Comparison of ENCODE assay signal across 22 cellular contexts in genomic region chr7:2937701-2938513, GRCh38.
DNase-seq lines count a peak whose midpoint lies in the region; FAIRE-seq and TF ChIP-seq lines count a peak whose summit lies in the region.
"Had no signal": no experiment of that assay in that cellular context is flagged by ENCODE, and none has a peak within 500 bp of the region (broad histone marks: within the 10 kb centered on the region; RNA-seq: fewer than 3 reads in every experiment).

No MANE protein-coding gene starts in this region.

- TF ChIP-seq POLR2A in H1 (IDR thresholded peaks at IDR 0.05; ENCODE audit: control extremely low read depth in 1 of 2, low read depth in 2 of 2, low read length in 2 of 2), result no peak

- no peak for TF ChIP-seq CTCF in H1 (IDR thresholded peaks at IDR 0.05; ENCODE audit: control extremely low read depth in 1 of 3, insufficient read depth in 1 of 3, low read depth in 1 of 3, low read length in 3 of 3)

- H2BK12ac ChIP-seq in H1 (ENCODE audit: low read depth, low read length), result no peak overlapping the region
- peak overlapping the region; percentile 28 for H2BK12ac ChIP-seq in neuronal stem cell (ENCODE audit: low read length)

- H3K36me3 Mint-ChIP-seq in activated CD4-positive, alpha-beta memory T cell treated with anti-CD3 and anti-CD28 coated beads for 36 hours, result peaks cover 46% of the 10 kb centered on the region
- H3K36me3 Mint-ChIP-seq in activated CD4-positive, alpha-beta memory T cell treated with anti-CD3 and anti-CD28 coated beads, Interleukin-2, amount 10 ng/mL, durations not matched to agents 7 days and 5 days (ENCODE audit: low read depth), result peaks cover 81% of the 10 kb centered on the region

- H2BK15ac ChIP-seq in H1 (ENCODE audit: low read length), result no peak overlapping the region
- peak overlapping the region; percentile 15 for H2BK15ac ChIP-seq in neuronal stem cell (ENCODE audit: low read length)

- no peak overlapping the region for H4K5ac ChIP-seq in H1 (ENCODE audit: insufficient read length, low read depth, low read length)

- H3K9ac ChIP-seq in H1 (replicated peaks in 1 of 4; ENCODE audit: extremely low read depth in 1 of 4, low read depth in 3 of 4, low read length in 3 of 4), result no peak overlapping the region
- H3K9ac ChIP-seq in neuronal stem cell (ENCODE audit: low read depth, low read length, poor library complexity), result no peak overlapping the region

- 91% methylated on average over 19 of the region's 19 CpGs; no CpG with 5 or more reads in 1 of the 2 experiments for WGBS in H1 (ENCODE audit: extremely low coverage in 1 of 2, insufficient coverage in 1 of 2, insufficient read length in 1 of 2, insufficient replicate concordance in 2 of 2, low coverage in 1 of 2, low lambda C conversion rate in 2 of 2, missing lambda C conversion rate in 1 of 2), 2 experiments
- WGBS in neuronal stem cell (ENCODE audit: extremely low coverage in 2 of 2, insufficient read length in 2 of 2, insufficient replicate concordance in 1 of 2), 2 donors, result no CpG with 5 or more reads among the region's 19 CpGs

- H3K27ac Mint-ChIP-seq in activated CD4-positive, alpha-beta memory T cell treated with anti-CD3 and anti-CD28 coated beads for 36 hours, result no peak overlapping the region
- H3K27ac Mint-ChIP-seq in activated CD4-positive, alpha-beta memory T cell treated with anti-CD3 and anti-CD28 coated beads, Interleukin-2, amount 10 ng/mL, durations not matched to agents 7 days and 5 days, result no peak overlapping the region
- H3K27ac Mint-ChIP-seq: type B pancreatic cell had no signal

- H2AK5ac ChIP-seq in H1 (ENCODE audit: low read depth, low read length) (no peak overlapping the region), neuronal stem cell (ENCODE audit: low read depth, low read length) (peak overlapping the region; percentile 44)

- H2AFZ ChIP-seq in H1 (ENCODE audit: low read length), result no peak overlapping the region
- H2AFZ ChIP-seq in neuronal stem cell (ENCODE audit: low read length), result no peak overlapping the region

- H3K18ac ChIP-seq in H1 (ENCODE audit: extremely low read depth, low read length) (no peak overlapping the region), neuronal stem cell (ENCODE audit: low read length) (peak overlapping the region; percentile 65)

- no peaks in the 10 kb centered on the region for H3K79me2 ChIP-seq in H1 (ENCODE audit: control insufficient read depth in 1 of 2, insufficient read depth in 2 of 2, low read length in 2 of 2)

- H4K20me1 ChIP-seq in H1 (replicated peaks in 1 of 2; ENCODE audit: control insufficient read depth in 1 of 2, insufficient read depth in 2 of 2, low read length in 2 of 2), result no peaks in the 10 kb centered on the region

- H3K79me1 ChIP-seq in H1 (ENCODE audit: low read depth, low read length) (no peaks in the 10 kb centered on the region), neuronal stem cell (ENCODE audit: low read depth, low read length) (no peaks in the 10 kb centered on the region)

- no peak overlapping the region for H3K4me2 ChIP-seq in H1 (ENCODE audit: insufficient read depth in 1 of 2, low read depth in 2 of 2, low read length in 2 of 2)
- H3K4me2 ChIP-seq in neuronal stem cell (ENCODE audit: insufficient read depth, low read length, poor library complexity, severe bottlenecking), result no peak overlapping the region

- H3K23ac ChIP-seq in H1 (ENCODE audit: insufficient read length), result no peak overlapping the region
- peak overlapping the region; percentile 86 for H3K23ac ChIP-seq in neuronal stem cell (ENCODE audit: low read depth, low read length, poor library complexity)

- H2BK5ac ChIP-seq in H1 (ENCODE audit: low read depth, low read length), result 0 out of 2 replicates have a peak overlapping the region, but pooled peaks have one; percentile 49
- H2BK5ac ChIP-seq in neuronal stem cell (ENCODE audit: low read length), result peak overlapping the region; percentile 18

- H3K14ac ChIP-seq in H1 (ENCODE audit: insufficient read length), result no peak overlapping the region
- no peak overlapping the region for H3K14ac ChIP-seq in neuronal stem cell (ENCODE audit: low read length)

- no peak overlapping the region for H2BK120ac ChIP-seq in H1 (replicated peaks; ENCODE audit: low read depth, low read length)
- H2BK120ac ChIP-seq in neuronal stem cell (ENCODE audit: low read depth, low read length), result no peak overlapping the region

- H3K4me3 ChIP-seq in H1 (ENCODE audit: extremely low read depth in 1 of 4, insufficient read depth in 2 of 4, low read depth in 3 of 4, low read length in 4 of 4) (no peak overlapping the region), neuronal stem cell (ENCODE audit: low read length in 2 of 2) (no peak overlapping the region)
- H3K4me3 ChIP-seq: esophagus squamous epithelium, gastrocnemius medialis had no signal

- H3K27me3 Mint-ChIP-seq in activated CD4-positive, alpha-beta memory T cell treated with anti-CD3 and anti-CD28 coated beads for 36 hours, result no peaks in the 10 kb centered on the region
- no peaks in the 10 kb centered on the region for H3K27me3 Mint-ChIP-seq in activated CD4-positive, alpha-beta memory T cell treated with anti-CD3 and anti-CD28 coated beads, Interleukin-2, amount 10 ng/mL, durations not matched to agents 7 days and 5 days
- H3K27me3 Mint-ChIP-seq: CD4-positive, alpha-beta memory T cell had no signal

- FAIRE-seq in HTR-8/SVneo (lab: Jason Lieb, UNC), result peak; percentile 38
- no peak for FAIRE-seq in H1 (lab: Jason Lieb, UNC)
- no peak for FAIRE-seq in RCC 7860 (lab: Jason Lieb, UNC)
- FAIRE-seq: astrocyte, islet of Langerhans, TTC549 had no signal

- H3K36me3 ChIP-seq in H1 (ENCODE audit: control insufficient read depth in 2 of 4, insufficient read depth in 4 of 4, low read length in 3 of 4), result peaks cover 0 to 2% (median 0%) of the 10 kb centered on the region in 4 experiments; a peak in 2 of 8 replicates
- no peaks in the 10 kb centered on the region for H3K36me3 ChIP-seq in neuronal stem cell (replicated peaks in 1 of 2; ENCODE audit: control insufficient read depth in 2 of 2, insufficient read depth in 2 of 2, low read length in 2 of 2)
- H3K36me3 ChIP-seq: esophagus squamous epithelium, gastrocnemius medialis had no signal

- no peak overlapping the region for H3K27ac ChIP-seq in H1 (ENCODE audit: low read depth, low read length)
- no peak overlapping the region for H3K27ac ChIP-seq in neuronal stem cell (replicated peaks; ENCODE audit: low read length)
- H3K27ac ChIP-seq: esophagus squamous epithelium, gastrocnemius medialis had no signal

- H3K4me1 ChIP-seq in H1 (replicated peaks in 1 of 4; ENCODE audit: control insufficient read depth in 3 of 4, insufficient read depth in 4 of 4, low read length in 3 of 4) (peaks cover 0 to 4% (median 0%) of the 10 kb centered on the region in 4 experiments; a peak in 3 of 7 replicates), neuronal stem cell (ENCODE audit: control insufficient read depth in 2 of 2, insufficient read depth in 1 of 2, low read depth in 1 of 2, low read length in 2 of 2) (peaks cover 0 to 2% of the 10 kb centered on the region in 2 donors)
- H3K4me1 ChIP-seq: esophagus squamous epithelium, gastrocnemius medialis had no signal

- H3K4me1 Mint-ChIP-seq in activated CD4-positive, alpha-beta memory T cell treated with anti-CD3 and anti-CD28 coated beads for 36 hours (ENCODE audit: low read depth), result peaks cover 18% of the 10 kb centered on the region
- H3K4me1 Mint-ChIP-seq in activated CD4-positive, alpha-beta memory T cell treated with anti-CD3 and anti-CD28 coated beads, Interleukin-2, amount 10 ng/mL, durations not matched to agents 7 days and 5 days, result peaks cover 7% of the 10 kb centered on the region

- intact Hi-C loops in activated CD4-positive, alpha-beta memory T cell treated with anti-CD3 and anti-CD28 coated beads for 36 hours (cut with micrococcal nuclease), result no loop called here

- no peaks in the 10 kb centered on the region for H3K9me3 Mint-ChIP-seq in activated CD4-positive, alpha-beta memory T cell treated with anti-CD3 and anti-CD28 coated beads for 36 hours
- H3K9me3 Mint-ChIP-seq in activated CD4-positive, alpha-beta memory T cell treated with anti-CD3 and anti-CD28 coated beads, Interleukin-2, amount 10 ng/mL, durations not matched to agents 7 days and 5 days, result peaks cover 3% of the 10 kb centered on the region
- H3K9me3 Mint-ChIP-seq: type B pancreatic cell had no signal

- TF ChIP-seq EP300 in H1 (IDR thresholded peaks at IDR 0.05; ENCODE audit: borderline replicate concordance in 1 of 2, low read depth in 2 of 2, low read length in 2 of 2), result no peak

- CTCF ChIA-PET in activated CD4-positive, alpha-beta memory T cell treated with anti-CD3 and anti-CD28 coated beads for 36 hours (lab: Charles Lee), result no interaction called here
- CTCF ChIA-PET in activated CD4-positive, alpha-beta memory T cell treated with anti-CD3 and anti-CD28 coated beads, Interleukin-2, amount 10 ng/mL, durations not matched to agents 7 days and 5 days (lab: Charles Lee), result interaction anchor here (0.7 kb wide), 1 partner anchor 10 kb away, joined by 3 read pairs; no protein-coding TSS in a partner anchor
- CTCF ChIA-PET in H1 (lab: Charles Lee; ENCODE audit: partially characterized antibody), result interaction anchor here (0.7 to 1.9 kb wide), 6 partner anchors 9 to 266 kb away, joined by 3 to 8 read pairs (median 4); no protein-coding TSS in a partner anchor

- H4K91ac ChIP-seq in H1 (replicated peaks; ENCODE audit: insufficient read length, low read length), result no peak overlapping the region
- no peak overlapping the region for H4K91ac ChIP-seq in neuronal stem cell (ENCODE audit: low read depth, low read length, poor library complexity)

- no peak overlapping the region for H3K56ac ChIP-seq in H1 (replicated peaks; ENCODE audit: insufficient read length, low read depth, low read length)

- DNase-seq in activated CD4-positive, alpha-beta memory T cell treated with anti-CD3 and anti-CD28 coated beads for 36 hours, result peak; percentile 5
- no peak for DNase-seq in activated CD4-positive, alpha-beta memory T cell treated with anti-CD3 and anti-CD28 coated beads, Interleukin-2, amount 10 ng/mL, durations not matched to agents 7 days and 5 days
- no peak for DNase-seq in HTR-8/SVneo (ENCODE audit: insufficient read length, low spot score)
- DNase-seq in H1 (ENCODE audit: low read depth in 1 of 2, low spot score in 2 of 2), result no peak
- DNase-seq in neuronal stem cell (ENCODE audit: low spot score), result no peak
- DNase-seq in NCI-H2196 treated with DMSO at 0.1 percent for 48 hours (lab: John Stamatoyannopoulos, UW; ENCODE audit: unreplicated experiment), result no peak
- DNase-seq in RCC 7860 (ENCODE audit: low spot score), result no peak
- DNase-seq in NCI-H2029 treated with DMSO at 0.1 percent for 48 hours (lab: John Stamatoyannopoulos, UW), result no peak
- DNase-seq: 8988T; CD4-positive, alpha-beta memory T cell; DMS 273 treated with DMSO at 0.1 percent for 48 hours; esophagus squamous epithelium; gastrocnemius medialis; NCI-H146; NCI-H748 treated with DMSO at 0.1 percent for 48 hours; nucleus accumbens; retina; Right ventricle myocardium superior had no signal

- H3K4ac ChIP-seq in H1 (replicated peaks; ENCODE audit: insufficient read length, low read depth, low read length) (no peak overlapping the region), neuronal stem cell (ENCODE audit: low read length) (no peak overlapping the region)

- no peak overlapping the region for H3K4me3 Mint-ChIP-seq in activated CD4-positive, alpha-beta memory T cell treated with anti-CD3 and anti-CD28 coated beads for 36 hours
- no peak overlapping the region for H3K4me3 Mint-ChIP-seq in activated CD4-positive, alpha-beta memory T cell treated with anti-CD3 and anti-CD28 coated beads, Interleukin-2, amount 10 ng/mL, durations not matched to agents 7 days and 5 days
- H3K4me3 Mint-ChIP-seq: CD4-positive, alpha-beta memory T cell; type B pancreatic cell had no signal

- POLR2A ChIA-PET in activated CD4-positive, alpha-beta memory T cell treated with anti-CD3 and anti-CD28 coated beads for 36 hours (lab: Charles Lee), result no interaction called here
- POLR2A ChIA-PET in activated CD4-positive, alpha-beta memory T cell treated with anti-CD3 and anti-CD28 coated beads, Interleukin-2, amount 10 ng/mL, durations not matched to agents 7 days and 5 days (lab: Charles Lee), result no interaction called here
- POLR2A ChIA-PET in H1 (lab: Charles Lee; ENCODE audit: partially characterized antibody), result interaction anchor here (0.6 to 0.9 kb wide), 4 partner anchors 16 to 353 kb away, joined by 3 to 4 read pairs (median 4); no protein-coding TSS in a partner anchor

- TF ChIP-seq RAD21 in H1 (IDR thresholded peaks at IDR 0.05 in 1 of 2, conservative IDR thresholded peaks at IDR 0.05 in 1 of 2; ENCODE audit: low read depth in 2 of 2, low read length in 2 of 2), result no peak

- no peak overlapping the region for H2BK20ac ChIP-seq in H1 (ENCODE audit: low read length)

- H4K8ac ChIP-seq in H1 (ENCODE audit: extremely low read depth, insufficient read depth, low read length) (no peak overlapping the region), neuronal stem cell (ENCODE audit: low read depth, low read length) (peak overlapping the region; percentile 56)

- H3K27me3 ChIP-seq in H1 (replicated peaks in 1 of 4; ENCODE audit: control insufficient read depth in 3 of 4, extremely low read depth in 1 of 4, insufficient read depth in 3 of 4, low read length in 3 of 4) (peaks cover 0 to 2% (median 0%) of the 10 kb centered on the region in 4 experiments; a peak in 1 of 7 replicates), neuronal stem cell (ENCODE audit: control insufficient read depth in 3 of 3, insufficient read depth in 3 of 3, low read depth in 1 of 3, low read length in 3 of 3) (peaks cover 0 to 22% (median 0%) of the 10 kb centered on the region in 3 experiments)

- peaks cover 2% of the 10 kb centered on the region; the same call in 1 of the 2 replicates for H3K23me2 ChIP-seq in H1 (ENCODE audit: low read depth, low read length)

- H3K9me3 ChIP-seq in H1 (ENCODE audit: insufficient read depth in 2 of 2, low read depth in 1 of 2, low read length in 1 of 2) (no peaks in the 10 kb centered on the region), neuronal stem cell (replicated peaks in 1 of 2; ENCODE audit: control insufficient read depth in 2 of 2, insufficient read depth in 1 of 2, low read depth in 1 of 2, low read length in 2 of 2) (no peaks in the 10 kb centered on the region)
- H3K9me3 ChIP-seq: esophagus squamous epithelium, gastrocnemius medialis had no signal
